ENCODE assay signal across 17 cellular contexts in the genomic region with DNA sequence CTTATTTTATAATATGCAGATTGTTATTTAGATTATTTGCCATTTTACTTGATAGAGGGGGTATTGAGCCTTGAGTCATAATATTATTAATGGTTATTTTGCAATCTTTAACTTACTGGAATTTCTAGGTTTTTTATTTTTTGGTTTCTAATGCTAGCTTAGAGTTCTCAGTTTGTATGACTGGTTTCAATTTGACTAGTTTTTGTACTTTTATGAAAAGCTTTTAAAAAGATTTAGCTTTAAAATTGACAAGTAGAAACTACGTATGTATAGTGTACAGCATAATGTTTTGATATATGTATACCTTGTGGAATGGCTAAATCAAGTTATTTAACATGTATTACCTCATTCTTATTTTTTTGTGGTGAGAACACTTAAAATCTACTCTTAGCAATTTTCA. TPM values are rescaled to one million over a fixed set of nuclear protein-coding genes. Genes with fewer than 3 reads are reported as not detected.
DNase-seq lines count a peak whose midpoint lies in the region; ATAC-seq and TF ChIP-seq lines count a peak whose summit lies in the region.
"Had no signal": no experiment of that assay in that cellular context is flagged by ENCODE, and none has a peak within 500 bp of the region (broad histone marks: within the 10 kb centered on the region; RNA-seq: fewer than 3 reads in every experiment).

No MANE protein-coding gene starts in this region.

- no peaks in the 10 kb centered on the region; the same call in 1 of the 2 replicates for H3K36me3 ChIP-seq in GM06990 (ENCODE audit: control insufficient read depth, insufficient read depth, low read length)
- H3K36me3 ChIP-seq in WERI-Rb-1, result peaks cover 31% of the 10 kb centered on the region
- peaks cover 12% of the 10 kb centered on the region for H3K36me3 ChIP-seq in right atrium auricular region

- ATAC-seq in GM18907 (IDR thresholded peaks at IDR 0.05; ENCODE audit: unreplicated experiment) (peak; percentile 70), GM21825 (IDR thresholded peaks at IDR 0.05; ENCODE audit: unreplicated experiment) (peak; percentile 56), HG03432 (IDR thresholded peaks at IDR 0.05; ENCODE audit: unreplicated experiment) (peak; percentile 76)
- ATAC-seq: heart left ventricle, mucosa of descending colon, pancreas had no signal

- H3K27me3 ChIP-seq in GM06990 (replicated peaks; ENCODE audit: control insufficient read depth, insufficient read depth, low read length), result no peaks in the 10 kb centered on the region
- H3K27me3 ChIP-seq in WERI-Rb-1 (ENCODE audit: insufficient read depth, low read depth, severe bottlenecking), result no peaks in the 10 kb centered on the region
- no peaks in the 10 kb centered on the region for H3K27me3 ChIP-seq in right atrium auricular region
- H3K27me3 ChIP-seq: esophagus muscularis mucosa, heart left ventricle, pancreas had no signal

- H3K27ac ChIP-seq in WERI-Rb-1 (no peak overlapping the region), right atrium auricular region (no peak overlapping the region)
- H3K27ac ChIP-seq: esophagus muscularis mucosa, heart left ventricle, pancreas had no signal

- no peaks in the 10 kb centered on the region for H3K4me1 ChIP-seq in right atrium auricular region

- DNase-seq in GM06990 (ENCODE audit: extremely low read depth, insufficient read length) (peak; percentile 27), NCI-H2081 treated with DMSO at 0.1 percent for 48 hours (lab: John Stamatoyannopoulos, UW) (no peak), WERI-Rb-1 (no peak), midbrain (lab: John Stamatoyannopoulos, UW) (no peak), right atrium auricular region (ENCODE audit: low spot score) (no peak)
- DNase-seq: activated CD4-positive, alpha-beta T cell treated with anti-CD3 and anti-CD28 coated beads, Interleukin-2, amount 50 U/mL, for 1 hour; anterior cingulate cortex; HCEC 1CT; heart left ventricle; mucosa of descending colon; NCI-H187; NCI-H526; pancreas had no signal

- no peaks in the 10 kb centered on the region for H3K9me3 ChIP-seq in WERI-Rb-1 (ENCODE audit: severe bottlenecking)
- H3K9me3 ChIP-seq in right atrium auricular region, result no peaks in the 10 kb centered on the region
- H3K9me3 ChIP-seq: esophagus muscularis mucosa, heart left ventricle, mucosa of descending colon had no signal

- H3K4me3 ChIP-seq in GM06990 (replicated peaks; ENCODE audit: low read depth, low read length) (no peak overlapping the region), WERI-Rb-1 (ENCODE audit: low read depth, low read length) (no peak overlapping the region), right atrium auricular region (no peak overlapping the region)
- H3K4me3 ChIP-seq: esophagus muscularis mucosa, heart left ventricle, mucosa of descending colon, pancreas had no signal

- TF ChIP-seq CTCF in GM06990 (IDR thresholded peaks at IDR 0.05; ENCODE audit: insufficient read depth, low read length, poor library complexity, severe bottlenecking) (no peak), WERI-Rb-1 (IDR thresholded peaks at IDR 0.05; ENCODE audit: low read depth, low read length) (no peak), right atrium auricular region (IDR thresholded peaks at IDR 0.05) (no peak)

RNA-seq across cellular contexts. Expression of a gene that starts 41.5 kb away (rescaled TPM):
- total RNA-seq in right atrium auricular region, result 10 to 100 TPM; 55.3 to 56.1 TPM
